8 cellular contexts compared by ENCODE assay signal in the genomic region with DNA sequence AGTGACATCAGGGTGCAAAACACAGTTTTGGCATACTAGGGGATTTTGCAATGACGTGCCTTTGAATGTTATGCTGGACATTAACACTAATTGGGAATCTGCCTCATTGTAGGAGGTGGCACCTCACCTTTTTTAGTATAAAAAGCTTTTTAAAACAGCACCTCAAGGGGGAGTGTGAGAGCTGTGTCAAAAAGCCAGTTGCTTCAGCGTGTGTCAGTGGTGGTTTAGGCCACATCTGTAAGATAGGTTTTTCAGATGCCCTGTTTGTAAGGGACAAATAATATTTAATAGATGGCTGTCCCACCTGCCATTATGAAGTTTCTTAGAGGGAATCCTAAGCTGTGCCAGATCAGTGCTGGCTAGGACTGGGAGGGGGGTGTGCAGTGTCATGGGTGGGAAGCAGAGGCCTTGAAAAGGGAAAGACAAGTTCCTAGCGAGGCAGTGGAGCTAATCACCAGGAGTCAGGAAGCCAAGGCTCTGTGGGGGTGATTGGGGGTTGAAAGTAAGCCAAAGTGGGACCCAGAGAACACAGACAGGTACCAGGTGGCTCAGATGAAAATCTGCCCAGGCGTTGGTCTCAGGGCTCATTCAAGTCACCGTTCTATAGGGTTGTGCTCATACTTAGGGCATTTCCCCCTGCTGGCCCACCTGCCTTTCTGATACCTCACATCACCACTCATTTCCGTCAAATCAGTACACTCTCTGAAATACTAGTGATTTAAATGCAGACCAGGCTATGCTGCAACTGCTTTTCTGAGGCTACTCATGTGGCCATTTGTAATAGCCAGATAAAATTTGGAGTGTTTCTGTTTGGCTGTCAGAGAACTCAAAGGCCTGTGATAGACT.
DNase-seq lines count a peak whose midpoint lies in the region; ATAC-seq and TF ChIP-seq lines count a peak whose summit lies in the region.

No MANE protein-coding gene starts in this region.

- TF ChIP-seq CTCF in GM12875 (IDR thresholded peaks at IDR 0.05; ENCODE audit: borderline replicate concordance, insufficient read depth, low read depth, low read length), result peak; percentile 30; the same call in 1 of the 2 replicates
- peak; percentile 29; the same call in 1 of the 2 replicates for TF ChIP-seq CTCF in WERI-Rb-1 (IDR thresholded peaks at IDR 0.05; ENCODE audit: low read depth, low read length)
- no peak for TF ChIP-seq CTCF in GM13976 (IDR thresholded peaks at IDR 0.05; ENCODE audit: borderline replicate concordance, control extremely low read depth, extremely low read depth, insufficient read depth, missing control alignments)
- TF ChIP-seq CTCF in colonic mucosa (IDR thresholded peaks at IDR 0.05), result no peak

- no peak overlapping the region for H3K9ac ChIP-seq in mesendoderm (ENCODE audit: low read length)
- no peak overlapping the region for H3K9ac ChIP-seq in colonic mucosa (ENCODE audit: low read depth in 2 of 2, low read length in 2 of 2)

- no peak for DNase-seq in WERI-Rb-1
- DNase-seq in mesendoderm, result peak; percentile 74
- DNase-seq in GM13976 (ENCODE audit: low spot score), result no peak
- no peak for DNase-seq in NCI-H446 (lab: John Stamatoyannopoulos, UW)
- no peak for DNase-seq in NCI-H2171 treated with DMSO at 0.1 percent for 48 hours (lab: John Stamatoyannopoulos, UW)
- no peak for DNase-seq in colonic mucosa

- H3K4me2 ChIP-seq in mesendoderm (ENCODE audit: low read length), result no peak overlapping the region

- no peaks in the 10 kb centered on the region for H3K36me3 ChIP-seq in WERI-Rb-1
- H3K36me3 ChIP-seq in mesendoderm (ENCODE audit: control insufficient read depth, insufficient read depth, low read length), result no peaks in the 10 kb centered on the region
- H3K36me3 ChIP-seq in colonic mucosa, result no peaks in the 10 kb centered on the region

- no peaks in the 10 kb centered on the region for H3K79me2 ChIP-seq in mesendoderm (ENCODE audit: control insufficient read depth, insufficient read depth, low read length)

- H3K9me3 ChIP-seq in WERI-Rb-1 (ENCODE audit: severe bottlenecking), result no peaks in the 10 kb centered on the region
- H3K9me3 ChIP-seq in colonic mucosa, result no peaks in the 10 kb centered on the region

- no peak overlapping the region for H3K4me3 ChIP-seq in GM12875 (ENCODE audit: low read depth, low read length)
- H3K4me3 ChIP-seq in WERI-Rb-1 (ENCODE audit: low read depth, low read length), result no peak overlapping the region
- H3K4me3 ChIP-seq in mesendoderm (ENCODE audit: low read length), result no peak overlapping the region
- H3K4me3 ChIP-seq in colonic mucosa, result no peak overlapping the region

- H3K18ac ChIP-seq in mesendoderm (ENCODE audit: low read length), result no peak overlapping the region

- no peak overlapping the region for H2BK15ac ChIP-seq in mesendoderm (replicated peaks; ENCODE audit: low read depth)

- no peak overlapping the region for H3K4ac ChIP-seq in mesendoderm (ENCODE audit: low read depth, low read length)

- no peak overlapping the region for H4K8ac ChIP-seq in mesendoderm (ENCODE audit: low read depth, low read length)

- no peak overlapping the region for H4K5ac ChIP-seq in mesendoderm (ENCODE audit: low read length)

- H3K27me3 ChIP-seq in WERI-Rb-1 (ENCODE audit: insufficient read depth, low read depth, severe bottlenecking), result no peaks in the 10 kb centered on the region
- H3K27me3 ChIP-seq in mesendoderm (ENCODE audit: insufficient read depth, low read length, poor library complexity), result no peaks in the 10 kb centered on the region
- no peaks in the 10 kb centered on the region for H3K27me3 ChIP-seq in colonic mucosa

- intact Hi-C loops in colonic mucosa (cut with DNase I), result no loop called here

- H2BK5ac ChIP-seq in mesendoderm (ENCODE audit: low read length), result no peak overlapping the region

- H3K79me1 ChIP-seq in mesendoderm (ENCODE audit: low read length), result peaks cover 7% of the 10 kb centered on the region

- in situ Hi-C loops in GM13976 (cut with MboI; ENCODE audit: low sequenced_read_pairs, unreplicated experiment), result no loop called here

- ATAC-seq in HG03159 (IDR thresholded peaks at IDR 0.05; ENCODE audit: unreplicated experiment), result peak; percentile 50

- H2AK5ac ChIP-seq in mesendoderm (ENCODE audit: low read length), result no peak overlapping the region

- peak overlapping the region; percentile 9 for H3K56ac ChIP-seq in mesendoderm (ENCODE audit: low read length)

- H2BK120ac ChIP-seq in mesendoderm (ENCODE audit: low read depth, low read length), result no peak overlapping the region

- no CpG with 5 or more reads among the region's 6 CpGs for WGBS in mesendoderm (ENCODE audit: extremely low coverage, insufficient coverage, low lambda C conversion rate)

- H3K4me1 ChIP-seq in mesendoderm (ENCODE audit: control insufficient read depth, low read depth, low read length), result peaks cover 1% of the 10 kb centered on the region
- H3K4me1 ChIP-seq in colonic mucosa, result no peaks in the 10 kb centered on the region

- no peak overlapping the region for H3K23ac ChIP-seq in mesendoderm (ENCODE audit: low read length)

- H3K27ac ChIP-seq in WERI-Rb-1 (no peak overlapping the region), mesendoderm (ENCODE audit: low read depth, low read length) (no peak overlapping the region), colonic mucosa (no peak overlapping the region)

Comparison
In these comparisons a context has a peak if more than half of its experiments do, and no peak if none do; other contexts are left out.
1. CTCF ChIP-seq: peak in GM12875 (single experiment) and WERI-Rb-1 (single experiment); none in GM13976 (single experiment) and colonic mucosa (single experiment).